In the genomic region with DNA sequence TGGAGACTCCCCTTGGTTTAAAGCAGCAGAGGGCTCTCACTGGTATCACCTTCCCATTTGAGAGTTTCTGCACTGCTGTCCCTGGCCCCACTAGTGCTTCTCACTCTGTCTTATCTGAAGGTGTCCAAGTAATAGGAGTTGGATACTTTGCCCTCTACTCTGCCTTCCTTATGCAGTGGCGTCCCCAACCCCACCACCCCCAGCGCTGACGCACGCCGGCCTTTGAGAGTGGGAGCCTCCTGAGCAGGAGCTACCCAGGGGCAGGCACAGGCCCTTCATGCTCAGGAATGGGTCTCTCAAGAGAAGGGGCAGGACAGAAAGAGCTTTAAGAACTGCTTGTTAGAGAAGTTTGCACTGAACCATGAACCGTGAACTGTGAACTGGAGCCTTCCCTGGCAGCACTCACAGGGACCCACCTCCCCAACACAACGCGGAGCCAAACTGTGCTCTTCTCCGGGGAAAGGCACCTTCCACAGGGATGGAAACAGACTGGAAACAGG, we compare ENCODE assay signal across 26 cellular contexts. TPM values are rescaled to one million over a fixed set of nuclear protein-coding genes. Genes with fewer than 3 reads are reported as not detected.
"Had no signal": no experiment of that assay in that cellular context is flagged by ENCODE, and none has a peak within 500 bp of the region (broad histone marks: within the 10 kb centered on the region; RNA-seq: fewer than 3 reads in every experiment).

No MANE protein-coding gene starts in this region.

- H3K36me3 Mint-ChIP-seq: activated naive CD4-positive, alpha-beta T cell treated with anti-CD3 and anti-CD28 coated beads, Interleukin-2, amount 50 U/mL, for 72 hours; WTC11 had no signal

- ATAC-seq: activated CD8-positive, alpha-beta T cell treated with anti-CD3 and anti-CD28 coated beads, Interleukin-2, amount 10 ng/mL, durations not matched to agents 7 days and 5 days; activated naive CD4-positive, alpha-beta T cell treated with anti-CD3 and anti-CD28 coated beads, Interleukin-2, amount 50 U/mL, for 72 hours; activated naive CD8-positive, alpha-beta T cell treated with anti-CD3 and anti-CD28 coated beads, Interleukin-2, amount 50 U/mL, for 24 hours; body of pancreas; WTC11 had no signal

- DNase-seq: activated CD4-positive, alpha-beta T cell treated with anti-CD3 and anti-CD28 coated beads for 48 hours; activated CD4-positive, alpha-beta T cell treated with anti-CD3 and anti-CD28 coated beads, Interleukin-2, amount 50 U/mL, for 4 hours; activated CD4-positive, CD25-positive, alpha-beta regulatory T cell treated with anti-CD3 and anti-CD28 coated beads, Interleukin-2, amount 50 U/mL, for 72 hours; activated CD8-positive, alpha-beta memory T cell treated with anti-CD3 and anti-CD28 coated beads, Interleukin-2, amount 50 U/mL, for 48 hours; activated CD8-positive, alpha-beta T cell treated with anti-CD3 and anti-CD28 coated beads, Interleukin-2, amount 10 ng/mL, durations not matched to agents 7 days and 5 days; activated naive CD4-positive, alpha-beta T cell treated with Interleukin-2 at 50 U/mL for 16 hours; activated naive CD8-positive, alpha-beta T cell treated with anti-CD3 and anti-CD28 coated beads, Interleukin-2, amount 50 U/mL, for 24 hours; activated T-cell treated with anti-CD3 and anti-CD28 coated beads, Interleukin-2, amount 50 U/mL, for 1 hour; amniotic stem cell; KG1; NCI-H1048; NCI-H146; NCI-H187 treated with DMSO at 0.1 percent for 48 hours; NCI-H2081 treated with DMSO at 0.1 percent for 48 hours; NCI-H446; NCI-H524; SHP77 treated with DMSO at 0.1 percent for 48 hours; T-helper 9 cell had no signal

- H3K27ac ChIP-seq: ascending aorta, body of pancreas had no signal

- H3K27me3 ChIP-seq: ascending aorta, body of pancreas had no signal

- H3K4me1 ChIP-seq: ascending aorta had no signal

- H3K27ac Mint-ChIP-seq: activated CD8-positive, alpha-beta T cell treated with anti-CD3 and anti-CD28 coated beads, Interleukin-2, amount 10 ng/mL, durations not matched to agents 7 days and 5 days; activated naive CD4-positive, alpha-beta T cell treated with anti-CD3 and anti-CD28 coated beads, Interleukin-2, amount 50 U/mL, for 72 hours; activated naive CD8-positive, alpha-beta T cell treated with anti-CD3 and anti-CD28 coated beads, Interleukin-2, amount 50 U/mL, for 24 hours; T-helper 1 cell treated with Interleukin-12 subunit alpha and Interleukin-12 subunit beta and Interleukin-4 antibody, amounts not matched to agents 30 μg/mL and 1 μg/mL, for 36 hours; WTC11 had no signal

- H3K9me3 ChIP-seq: ascending aorta, body of pancreas had no signal

- H3K4me3 ChIP-seq: ascending aorta, body of pancreas had no signal

- H3K9me3 Mint-ChIP-seq: activated naive CD4-positive, alpha-beta T cell treated with anti-CD3 and anti-CD28 coated beads, Interleukin-2, amount 50 U/mL, for 72 hours; activated naive CD8-positive, alpha-beta T cell treated with anti-CD3 and anti-CD28 coated beads, Interleukin-2, amount 50 U/mL, for 24 hours; T-helper 1 cell treated with Interleukin-12 subunit alpha and Interleukin-12 subunit beta and Interleukin-4 antibody, amounts not matched to agents 30 μg/mL and 1 μg/mL, for 36 hours; WTC11 had no signal

- H3K4me3 Mint-ChIP-seq: activated CD8-positive, alpha-beta T cell treated with anti-CD3 and anti-CD28 coated beads, Interleukin-2, amount 10 ng/mL, durations not matched to agents 7 days and 5 days; activated naive CD8-positive, alpha-beta T cell treated with anti-CD3 and anti-CD28 coated beads, Interleukin-2, amount 50 U/mL, for 24 hours; T-helper 1 cell treated with Interleukin-12 subunit alpha and Interleukin-12 subunit beta and Interleukin-4 antibody, amounts not matched to agents 30 μg/mL and 1 μg/mL, for 36 hours; WTC11 had no signal

- H3K36me3 ChIP-seq: ascending aorta had no signal

- H3K4me1 Mint-ChIP-seq: activated naive CD8-positive, alpha-beta T cell treated with anti-CD3 and anti-CD28 coated beads, Interleukin-2, amount 50 U/mL, for 24 hours had no signal

RNA-seq across cellular contexts. Expression of a gene that starts 3.3 kb away (rescaled TPM):
- total RNA-seq: activated CD8-positive, alpha-beta T cell treated with anti-CD3 and anti-CD28 coated beads, Interleukin-2, amount 10 ng/mL, durations not matched to agents 7 days and 5 days; activated naive CD4-positive, alpha-beta T cell treated with anti-CD3 and anti-CD28 coated beads, Interleukin-2, amount 50 U/mL, for 72 hours; ascending aorta; body of pancreas; LHCN-M2; M059J; SK-MEL-5; WTC11 had no signal

RNA-seq across cellular contexts. Expression of a gene that starts 54.7 kb away (rescaled TPM):
- total RNA-seq: activated CD8-positive, alpha-beta T cell treated with anti-CD3 and anti-CD28 coated beads, Interleukin-2, amount 10 ng/mL, durations not matched to agents 7 days and 5 days; activated naive CD4-positive, alpha-beta T cell treated with anti-CD3 and anti-CD28 coated beads, Interleukin-2, amount 50 U/mL, for 72 hours; LHCN-M2; SK-MEL-5 had no signal
